Comparison of ENCODE assay signal across 1 cellular context in the genomic region with DNA sequence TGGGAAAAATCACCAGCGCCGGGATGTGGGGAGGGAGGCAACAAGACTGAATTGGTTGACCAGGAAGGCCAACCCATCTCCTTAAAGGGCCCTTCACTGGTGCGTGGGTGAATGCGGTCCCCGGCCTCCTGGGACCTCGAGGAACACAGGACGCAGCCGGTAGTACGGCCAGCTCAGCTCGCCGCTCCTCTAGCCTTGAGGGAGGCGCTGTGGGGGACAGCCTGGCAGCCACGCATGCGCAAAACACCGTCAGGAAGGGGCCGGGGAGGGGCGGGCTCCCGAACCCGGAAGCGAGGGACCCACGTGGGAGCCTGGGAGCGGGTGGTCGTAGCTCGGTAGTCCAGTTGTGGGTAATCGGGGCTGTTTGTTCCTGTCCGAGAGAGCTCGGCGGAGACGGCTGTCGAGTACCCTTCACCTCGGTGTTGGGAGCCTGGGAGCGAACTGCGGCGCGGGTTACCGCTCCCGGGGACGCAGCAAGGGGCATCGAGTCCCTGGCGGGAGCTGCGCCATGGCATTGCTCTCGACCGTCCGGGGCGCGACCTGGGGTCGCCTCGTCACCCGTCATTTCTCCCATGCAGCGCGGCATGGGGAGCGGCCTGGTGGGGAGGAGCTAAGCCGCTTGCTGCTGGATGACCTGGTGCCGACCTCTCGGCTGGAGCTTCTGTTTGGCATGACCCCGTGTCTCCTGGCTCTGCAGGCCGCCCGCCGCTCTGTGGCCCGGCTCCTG.
TF ChIP-seq lines count a peak whose summit lies in the region.

A gene with protein sequence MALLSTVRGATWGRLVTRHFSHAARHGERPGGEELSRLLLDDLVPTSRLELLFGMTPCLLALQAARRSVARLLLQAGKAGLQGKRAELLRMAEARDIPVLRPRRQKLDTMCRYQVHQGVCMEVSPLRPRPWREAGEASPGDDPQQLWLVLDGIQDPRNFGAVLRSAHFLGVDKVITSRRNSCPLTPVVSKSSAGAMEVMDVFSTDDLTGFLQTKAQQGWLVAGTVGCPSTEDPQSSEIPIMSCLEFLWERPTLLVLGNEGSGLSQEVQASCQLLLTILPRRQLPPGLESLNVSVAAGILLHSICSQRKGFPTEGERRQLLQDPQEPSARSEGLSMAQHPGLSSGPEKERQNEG (plus strand): TSS at position 281 of the 727 bp plus-strand sequence. CDS start 228 bp downstream, at position 509.

TF ChIP-seq in GM12878, 131 proteins besides CTCF, POLR2A, EP300 and RAD21 (continued from another document and continues in another):
- TF ChIP-seq RUNX3 (IDR thresholded peaks at IDR 0.05; ENCODE audit: low read length) (peak; percentile 68), FOS (IDR thresholded peaks at IDR 0.05; ENCODE audit: borderline replicate concordance, extremely low read depth, insufficient read length) (no peak), ELK1 (IDR thresholded peaks at IDR 0.05; ENCODE audit: low read depth, low read length) (0 out of 2 replicates have a peak, but pooled peaks have one; percentile 31), SREBF1 (IDR thresholded peaks at IDR 0.05; ENCODE audit: low read length) (no peak), SUPT20H (IDR thresholded peaks at IDR 0.05; ENCODE audit: borderline replicate concordance, control insufficient read depth, low read depth, low read length) (no peak), REST (IDR thresholded peaks at IDR 0.05; ENCODE audit: low read depth, low read length) (no peak), SRF (IDR thresholded peaks at IDR 0.05; ENCODE audit: low read depth in 2 of 2, low read length in 2 of 2) (peak in 1 of 2 experiments; percentile 67; a peak in 1 of 4 replicates), KDM1A (IDR thresholded peaks at IDR 0.05; ENCODE audit: borderline replicate concordance) (no peak), RFX5 (IDR thresholded peaks at IDR 0.05; ENCODE audit: low read depth, low read length) (no peak), NR2F1 (conservative IDR thresholded peaks at IDR 0.05) (no peak; the same call in none of the 2 replicates), ZSCAN29 (IDR thresholded peaks at IDR 0.05) (no peak), KAT2A (conservative IDR thresholded peaks at IDR 0.05; ENCODE audit: control insufficient read depth, low read depth, low read length) (no peak), ZZZ3 (IDR thresholded peaks at IDR 0.05; ENCODE audit: control insufficient read depth, insufficient read length, low read depth) (no peak), HCFC1 (IDR thresholded peaks at IDR 0.05; ENCODE audit: low read length) (peak; percentile 13; the same call in 1 of the 2 replicates), ESRRA (IDR thresholded peaks at IDR 0.05; ENCODE audit: low read length) (no peak), LARP7 (IDR thresholded peaks at IDR 0.05) (no peak), ZBED1 (IDR thresholded peaks at IDR 0.05; ENCODE audit: borderline replicate concordance) (no peak), RB1 (IDR thresholded peaks at IDR 0.05; ENCODE audit: borderline replicate concordance) (0 out of 2 replicates have a peak, but pooled peaks have one; percentile 75), GATAD2B (conservative IDR thresholded peaks at IDR 0.05; ENCODE audit: low read depth) (peak; percentile 84; the same call in 1 of the 2 replicates), TCF7 (IDR thresholded peaks at IDR 0.05; ENCODE audit: borderline replicate concordance) (no peak), ZNF274 (IDR thresholded peaks at IDR 0.05; ENCODE audit: insufficient read depth, insufficient read length) (no peak), CHD4 (IDR thresholded peaks at IDR 0.05) (no peak), NBN (IDR thresholded peaks at IDR 0.05) (no peak), SKIL (IDR thresholded peaks at IDR 0.05; ENCODE audit: low read depth, poor library complexity, severe bottlenecking) (no peak), SREBF2 (IDR thresholded peaks at IDR 0.05; ENCODE audit: low read length) (no peak), KLF5 (IDR thresholded peaks at IDR 0.05; ENCODE audit: partially characterized antibody) (no peak), SUZ12 (IDR thresholded peaks at IDR 0.05; ENCODE audit: unreplicated experiment) (no peak), PRDM15 (CRISPR knock-in tag; IDR thresholded peaks at IDR 0.05) (no peak), JUNB (IDR thresholded peaks at IDR 0.05) (no peak), IKZF1 (conservative IDR thresholded peaks at IDR 0.05) (peak; percentile 74), ZNF384 (IDR thresholded peaks at IDR 0.05; ENCODE audit: borderline replicate concordance, low read depth, low read length) (no peak), EGR1 (IDR thresholded peaks at IDR 0.05; ENCODE audit: borderline replicate concordance in 1 of 2, low read depth in 2 of 2, low read length in 2 of 2) (peak in 1 of 2 experiments; percentile 76; a peak in 2 of 3 replicates)
- TF ChIP-seq, protein P1, sequence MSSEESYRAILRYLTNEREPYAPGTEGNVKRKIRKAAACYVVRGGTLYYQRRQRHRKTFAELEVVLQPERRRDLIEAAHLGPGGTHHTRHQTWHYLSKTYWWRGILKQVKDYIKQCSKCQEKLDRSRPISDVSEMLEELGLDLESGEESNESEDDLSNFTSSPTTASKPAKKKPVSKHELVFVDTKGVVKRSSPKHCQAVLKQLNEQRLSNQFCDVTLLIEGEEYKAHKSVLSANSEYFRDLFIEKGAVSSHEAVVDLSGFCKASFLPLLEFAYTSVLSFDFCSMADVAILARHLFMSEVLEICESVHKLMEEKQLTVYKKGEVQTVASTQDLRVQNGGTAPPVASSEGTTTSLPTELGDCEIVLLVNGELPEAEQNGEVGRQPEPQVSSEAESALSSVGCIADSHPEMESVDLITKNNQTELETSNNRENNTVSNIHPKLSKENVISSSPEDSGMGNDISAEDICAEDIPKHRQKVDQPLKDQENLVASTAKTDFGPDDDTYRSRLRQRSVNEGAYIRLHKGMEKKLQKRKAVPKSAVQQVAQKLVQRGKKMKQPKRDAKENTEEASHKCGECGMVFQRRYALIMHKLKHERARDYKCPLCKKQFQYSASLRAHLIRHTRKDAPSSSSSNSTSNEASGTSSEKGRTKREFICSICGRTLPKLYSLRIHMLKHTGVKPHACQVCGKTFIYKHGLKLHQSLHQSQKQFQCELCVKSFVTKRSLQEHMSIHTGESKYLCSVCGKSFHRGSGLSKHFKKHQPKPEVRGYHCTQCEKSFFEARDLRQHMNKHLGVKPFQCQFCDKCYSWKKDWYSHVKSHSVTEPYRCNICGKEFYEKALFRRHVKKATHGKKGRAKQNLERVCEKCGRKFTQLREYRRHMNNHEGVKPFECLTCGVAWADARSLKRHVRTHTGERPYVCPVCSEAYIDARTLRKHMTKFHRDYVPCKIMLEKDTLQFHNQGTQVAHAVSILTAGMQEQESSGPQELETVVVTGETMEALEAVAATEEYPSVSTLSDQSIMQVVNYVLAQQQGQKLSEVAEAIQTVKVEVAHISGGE (CRISPR knock-in tag; IDR thresholded peaks at IDR 0.05): peak; percentile 63
- TF ChIP-seq, protein P2, sequence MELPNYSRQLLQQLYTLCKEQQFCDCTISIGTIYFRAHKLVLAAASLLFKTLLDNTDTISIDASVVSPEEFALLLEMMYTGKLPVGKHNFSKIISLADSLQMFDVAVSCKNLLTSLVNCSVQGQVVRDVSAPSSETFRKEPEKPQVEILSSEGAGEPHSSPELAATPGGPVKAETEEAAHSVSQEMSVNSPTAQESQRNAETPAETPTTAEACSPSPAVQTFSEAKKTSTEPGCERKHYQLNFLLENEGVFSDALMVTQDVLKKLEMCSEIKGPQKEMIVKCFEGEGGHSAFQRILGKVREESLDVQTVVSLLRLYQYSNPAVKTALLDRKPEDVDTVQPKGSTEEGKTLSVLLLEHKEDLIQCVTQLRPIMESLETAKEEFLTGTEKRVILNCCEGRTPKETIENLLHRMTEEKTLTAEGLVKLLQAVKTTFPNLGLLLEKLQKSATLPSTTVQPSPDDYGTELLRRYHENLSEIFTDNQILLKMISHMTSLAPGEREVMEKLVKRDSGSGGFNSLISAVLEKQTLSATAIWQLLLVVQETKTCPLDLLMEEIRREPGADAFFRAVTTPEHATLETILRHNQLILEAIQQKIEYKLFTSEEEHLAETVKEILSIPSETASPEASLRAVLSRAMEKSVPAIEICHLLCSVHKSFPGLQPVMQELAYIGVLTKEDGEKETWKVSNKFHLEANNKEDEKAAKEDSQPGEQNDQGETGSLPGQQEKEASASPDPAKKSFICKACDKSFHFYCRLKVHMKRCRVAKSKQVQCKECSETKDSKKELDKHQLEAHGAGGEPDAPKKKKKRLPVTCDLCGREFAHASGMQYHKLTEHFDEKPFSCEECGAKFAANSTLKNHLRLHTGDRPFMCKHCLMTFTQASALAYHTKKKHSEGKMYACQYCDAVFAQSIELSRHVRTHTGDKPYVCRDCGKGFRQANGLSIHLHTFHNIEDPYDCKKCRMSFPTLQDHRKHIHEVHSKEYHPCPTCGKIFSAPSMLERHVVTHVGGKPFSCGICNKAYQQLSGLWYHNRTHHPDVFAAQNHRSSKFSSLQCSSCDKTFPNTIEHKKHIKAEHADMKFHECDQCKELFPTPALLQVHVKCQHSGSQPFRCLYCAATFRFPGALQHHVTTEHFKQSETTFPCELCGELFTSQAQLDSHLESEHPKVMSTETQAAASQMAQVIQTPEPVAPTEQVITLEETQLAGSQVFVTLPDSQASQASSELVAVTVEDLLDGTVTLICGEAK (IDR thresholded peaks at IDR 0.05; ENCODE audit: borderline replicate concordance): peak; percentile 69; the same call in 1 of the 2 replicates
